Comparison of ENCODE assay signal across 18 cellular contexts in the genomic region with DNA sequence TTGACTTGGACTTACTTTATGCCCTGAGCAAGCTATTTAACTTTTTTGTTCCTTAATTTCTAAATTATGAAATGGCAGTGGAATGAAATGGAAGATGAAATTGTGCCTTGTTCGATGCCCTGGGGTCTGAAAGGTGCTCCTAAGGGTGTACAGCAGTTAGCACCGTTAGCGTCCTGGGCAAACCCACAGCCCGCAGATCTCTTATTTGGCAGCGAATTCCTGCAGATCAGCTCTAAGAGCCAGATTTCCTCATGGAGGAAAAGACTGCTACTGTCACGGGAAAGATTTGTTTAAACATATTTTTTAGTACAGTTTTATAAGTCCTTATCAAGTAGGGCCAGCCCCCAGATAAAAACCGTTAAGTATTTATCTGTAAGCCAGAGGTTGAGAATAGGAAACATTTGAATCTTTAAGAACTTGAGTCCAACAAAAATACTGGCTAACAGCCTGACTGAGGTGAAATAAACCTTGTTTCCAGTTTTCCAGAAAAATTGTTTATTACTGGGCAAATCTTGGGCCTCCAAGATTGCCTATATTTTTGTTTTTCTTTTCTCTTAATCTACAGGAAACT.
DNase-seq lines count a peak whose midpoint lies in the region; ATAC-seq and TF ChIP-seq lines count a peak whose summit lies in the region.
"Had no signal": no experiment of that assay in that cellular context is flagged by ENCODE, and none has a peak within 500 bp of the region (broad histone marks: within the 10 kb centered on the region; RNA-seq: fewer than 3 reads in every experiment).

No MANE protein-coding gene starts in this region.

- H2BK120ac ChIP-seq in mesenchymal stem cell (ENCODE audit: low read depth, low read length) = no peak overlapping the region

- DNase-seq in MG63 (peak; percentile 32), coronary artery (ENCODE audit: low spot score) (no peak), mesenchymal stem cell (no peak), thoracic aorta (ENCODE audit: low spot score) (no peak), DMS114 treated with DMSO at 0.1 percent for 48 hours (lab: John Stamatoyannopoulos, UW; ENCODE audit: unreplicated experiment) (no peak), UCSD-AML1 (lab: John Stamatoyannopoulos, UW; ENCODE audit: unreplicated experiment) (no peak), SK-N-SH (no peak)
- no peak for DNase-seq in activated naive CD4-positive, alpha-beta T cell treated with anti-CD3 and anti-CD28 coated beads, Interleukin-2, amount 50 U/mL, for 16 hours
- DNase-seq: activated CD4-positive, alpha-beta T cell treated with anti-CD3 and anti-CD28 coated beads for 1 hour; effector CD8-positive, alpha-beta T cell; H9; NCI-H1092; NCI-H526; PC-9; stimulated activated naive CD8-positive, alpha-beta T cell treated with anti-CD3 and anti-CD28 coated beads, Interleukin-15, amount 100 ng/mL, for 72 hours; T-helper 9 cell had no signal

- H3K9me3 ChIP-seq in MG63 = no peaks in the 10 kb centered on the region
- H3K9me3 ChIP-seq in mesenchymal stem cell (ENCODE audit: control insufficient read depth, low read length) = no peaks in the 10 kb centered on the region
- no peaks in the 10 kb centered on the region for H3K9me3 ChIP-seq in thoracic aorta
- H3K9me3 ChIP-seq in SK-N-SH = no peaks in the 10 kb centered on the region

- no peak overlapping the region for H2BK15ac ChIP-seq in mesenchymal stem cell (ENCODE audit: low read depth, poor library complexity, severe bottlenecking)

- no peaks in the 10 kb centered on the region for H3K79me2 ChIP-seq in SK-N-SH (ENCODE audit: insufficient read depth)
- H3K79me2 ChIP-seq: hepatocyte had no signal

- POLR2A ChIA-PET in SK-N-SH (lab: Yijun Ruan, JAX) = no interaction called here

- TF ChIP-seq CTCF in coronary artery (IDR thresholded peaks at IDR 0.05) (no peak), thoracic aorta (IDR thresholded peaks at IDR 0.05) (no peak), SK-N-SH (IDR thresholded peaks at IDR 0.05) (no peak)

- H3K27me3 ChIP-seq in MG63 (no peaks in the 10 kb centered on the region), mesenchymal stem cell (ENCODE audit: control insufficient read depth in 1 of 2, insufficient read depth in 1 of 2, low read length in 2 of 2) (no peaks in the 10 kb centered on the region), thoracic aorta (replicated peaks; ENCODE audit: insufficient read depth) (no peaks in the 10 kb centered on the region), SK-N-SH (ENCODE audit: insufficient read depth) (peaks cover 68% of the 10 kb centered on the region)
- H3K27me3 ChIP-seq: hepatocyte had no signal

- H2AFZ ChIP-seq in mesenchymal stem cell (ENCODE audit: low read depth, low read length) (no peak overlapping the region), SK-N-SH (ENCODE audit: low read depth) (no peak overlapping the region)
- H2AFZ ChIP-seq: hepatocyte, PC-9 had no signal

- H3F3A ChIP-seq in SK-N-SH (replicated peaks; ENCODE audit: insufficient read depth) = no peaks in the 10 kb centered on the region

- WGBS in mesenchymal stem cell = 81% methylated on average over 5 of the region's 7 CpGs
- WGBS in SK-N-SH (ENCODE audit: low lambda C conversion rate) = 12% methylated on average over 7 of the region's 7 CpGs

- H3K79me1 ChIP-seq in mesenchymal stem cell (replicated peaks; ENCODE audit: low read length, poor library complexity, severe bottlenecking) = no peaks in the 10 kb centered on the region

- H3K4me2 ChIP-seq in mesenchymal stem cell (ENCODE audit: low read length, poor library complexity, severe bottlenecking) (no peak overlapping the region), SK-N-SH (no peak overlapping the region)
- H3K4me2 ChIP-seq: hepatocyte, PC-9 had no signal

- H3K9ac ChIP-seq in mesenchymal stem cell (ENCODE audit: low read length) (peak overlapping the region; percentile 73), SK-N-SH (no peak overlapping the region)

- no peak for TF ChIP-seq RAD21 in SK-N-SH (IDR thresholded peaks at IDR 0.05; ENCODE audit: low read length)

- no peak overlapping the region for H3K4me3 ChIP-seq in MG63
- H3K4me3 ChIP-seq in coronary artery = no peak overlapping the region
- H3K4me3 ChIP-seq in mesenchymal stem cell (ENCODE audit: insufficient read depth in 1 of 2, low read depth in 1 of 2, low read length in 2 of 2) = no peak overlapping the region
- H3K4me3 ChIP-seq in thoracic aorta = peak overlapping the region; percentile 12
- no peak overlapping the region for H3K4me3 ChIP-seq in SK-N-SH (ENCODE audit: low read depth in 2 of 2, low read length in 1 of 2)
- H3K4me3 ChIP-seq: hepatocyte, PC-9 had no signal

- TF ChIP-seq EP300 in SK-N-SH (IDR thresholded peaks at IDR 0.05; ENCODE audit: borderline replicate concordance in 1 of 2, low read depth in 1 of 2, low read length in 1 of 2) = no peak

- no peak overlapping the region for H3K18ac ChIP-seq in mesenchymal stem cell (ENCODE audit: low read depth in 1 of 2, low read length in 2 of 2)

- no peak overlapping the region for H3K14ac ChIP-seq in mesenchymal stem cell (ENCODE audit: low read length in 2 of 2)

- H3K4me1 ChIP-seq in mesenchymal stem cell (ENCODE audit: control insufficient read depth, insufficient read depth, low read depth, low read length) = peaks cover 2% of the 10 kb centered on the region
- H3K4me1 ChIP-seq in thoracic aorta (ENCODE audit: control insufficient read depth in 1 of 2, low read depth in 2 of 2) = peaks cover 34 to 76% of the 10 kb centered on the region in 2 donors
- no peaks in the 10 kb centered on the region for H3K4me1 ChIP-seq in SK-N-SH (ENCODE audit: control insufficient read depth in 1 of 2, insufficient read depth in 2 of 2, low read depth in 1 of 2, low read length in 1 of 2)

- CTCF ChIA-PET in SK-N-SH (lab: Yijun Ruan, JAX) = interaction anchor here (0.7 kb wide), 1 partner anchor 9 kb away, joined by 4 read pairs; no protein-coding TSS in a partner anchor

- no peaks in the 10 kb centered on the region for H3K9me2 ChIP-seq in SK-N-SH

- no peak overlapping the region for H4K8ac ChIP-seq in mesenchymal stem cell (ENCODE audit: low read length)

- no peak overlapping the region for H2BK5ac ChIP-seq in mesenchymal stem cell (ENCODE audit: low read depth, low read length, poor library complexity, severe bottlenecking)

- no peak for ATAC-seq in thoracic aorta (ENCODE audit: insufficient number of reproducible peaks, low FRiP score, low read depth)
- ATAC-seq: stimulated activated naive CD8-positive, alpha-beta T cell treated with anti-CD3 and anti-CD28 coated beads, Interleukin-15, amount 100 ng/mL, for 72 hours had no signal

- H3K4ac ChIP-seq in mesenchymal stem cell (ENCODE audit: low read depth in 1 of 2, low read length in 2 of 2) = no peak overlapping the region

- H3K27ac ChIP-seq in coronary artery (peak overlapping the region; percentile 36 to 87), mesenchymal stem cell (ENCODE audit: low read length, poor library complexity, severe bottlenecking) (no peak overlapping the region), thoracic aorta (peak overlapping the region; percentile 88 to 94), SK-N-SH (ENCODE audit: low read depth in 2 of 2, low read length in 1 of 2) (no peak overlapping the region)
- H3K27ac ChIP-seq: hepatocyte, HL-60, PC-9 had no signal

- no peak overlapping the region for H2AK5ac ChIP-seq in mesenchymal stem cell (ENCODE audit: low read length, severe bottlenecking)

- no peaks in the 10 kb centered on the region for H4K20me1 ChIP-seq in SK-N-SH (ENCODE audit: insufficient read depth)

- no peak overlapping the region for H4K91ac ChIP-seq in mesenchymal stem cell (ENCODE audit: low read length)

- peaks cover 21% of the 10 kb centered on the region for H3K36me3 ChIP-seq in MG63
- no peaks in the 10 kb centered on the region for H3K36me3 ChIP-seq in mesenchymal stem cell (ENCODE audit: control insufficient read depth in 1 of 2, insufficient read depth in 2 of 2, low read depth in 1 of 2, low read length in 2 of 2)
- no peaks in the 10 kb centered on the region for H3K36me3 ChIP-seq in thoracic aorta
- no peaks in the 10 kb centered on the region for H3K36me3 ChIP-seq in SK-N-SH (replicated peaks in 1 of 2; ENCODE audit: control insufficient read depth in 1 of 2, insufficient read depth in 2 of 2, low read length in 1 of 2)

- no peak overlapping the region for H2BK12ac ChIP-seq in mesenchymal stem cell (ENCODE audit: low read length in 2 of 2)

- H3K23ac ChIP-seq in mesenchymal stem cell (ENCODE audit: low read length in 2 of 2) = no peak overlapping the region

TF ChIP-seq in SK-N-SH, 30 proteins besides CTCF, POLR2A, EP300 and RAD21 (continues in another document):
- TF ChIP-seq, protein P1, sequence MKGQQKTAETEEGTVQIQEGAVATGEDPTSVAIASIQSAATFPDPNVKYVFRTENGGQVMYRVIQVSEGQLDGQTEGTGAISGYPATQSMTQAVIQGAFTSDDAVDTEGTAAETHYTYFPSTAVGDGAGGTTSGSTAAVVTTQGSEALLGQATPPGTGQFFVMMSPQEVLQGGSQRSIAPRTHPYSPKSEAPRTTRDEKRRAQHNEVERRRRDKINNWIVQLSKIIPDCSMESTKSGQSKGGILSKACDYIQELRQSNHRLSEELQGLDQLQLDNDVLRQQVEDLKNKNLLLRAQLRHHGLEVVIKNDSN (IDR thresholded peaks at IDR 0.05; ENCODE audit: borderline replicate concordance, low read depth) = no peak
- TF ChIP-seq, protein P2, sequence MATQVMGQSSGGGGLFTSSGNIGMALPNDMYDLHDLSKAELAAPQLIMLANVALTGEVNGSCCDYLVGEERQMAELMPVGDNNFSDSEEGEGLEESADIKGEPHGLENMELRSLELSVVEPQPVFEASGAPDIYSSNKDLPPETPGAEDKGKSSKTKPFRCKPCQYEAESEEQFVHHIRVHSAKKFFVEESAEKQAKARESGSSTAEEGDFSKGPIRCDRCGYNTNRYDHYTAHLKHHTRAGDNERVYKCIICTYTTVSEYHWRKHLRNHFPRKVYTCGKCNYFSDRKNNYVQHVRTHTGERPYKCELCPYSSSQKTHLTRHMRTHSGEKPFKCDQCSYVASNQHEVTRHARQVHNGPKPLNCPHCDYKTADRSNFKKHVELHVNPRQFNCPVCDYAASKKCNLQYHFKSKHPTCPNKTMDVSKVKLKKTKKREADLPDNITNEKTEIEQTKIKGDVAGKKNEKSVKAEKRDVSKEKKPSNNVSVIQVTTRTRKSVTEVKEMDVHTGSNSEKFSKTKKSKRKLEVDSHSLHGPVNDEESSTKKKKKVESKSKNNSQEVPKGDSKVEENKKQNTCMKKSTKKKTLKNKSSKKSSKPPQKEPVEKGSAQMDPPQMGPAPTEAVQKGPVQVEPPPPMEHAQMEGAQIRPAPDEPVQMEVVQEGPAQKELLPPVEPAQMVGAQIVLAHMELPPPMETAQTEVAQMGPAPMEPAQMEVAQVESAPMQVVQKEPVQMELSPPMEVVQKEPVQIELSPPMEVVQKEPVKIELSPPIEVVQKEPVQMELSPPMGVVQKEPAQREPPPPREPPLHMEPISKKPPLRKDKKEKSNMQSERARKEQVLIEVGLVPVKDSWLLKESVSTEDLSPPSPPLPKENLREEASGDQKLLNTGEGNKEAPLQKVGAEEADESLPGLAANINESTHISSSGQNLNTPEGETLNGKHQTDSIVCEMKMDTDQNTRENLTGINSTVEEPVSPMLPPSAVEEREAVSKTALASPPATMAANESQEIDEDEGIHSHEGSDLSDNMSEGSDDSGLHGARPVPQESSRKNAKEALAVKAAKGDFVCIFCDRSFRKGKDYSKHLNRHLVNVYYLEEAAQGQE (IDR thresholded peaks at IDR 0.05; ENCODE audit: low read depth, low read length) = no peak

Comparison
In these comparisons a context has a peak if more than half of its experiments do, and no peak if none do; other contexts are left out.
1. H3K27ac ChIP-seq: peak in coronary artery (2 of 2) and thoracic aorta (2 of 2); none in mesenchymal stem cell (single experiment) and SK-N-SH (0 of 2).